In genomic region chr1:166189126-166189525, GRCh38 we compare ENCODE assay signal across 18 cellular contexts. TPM values are rescaled to one million over a fixed set of nuclear protein-coding genes. Genes with fewer than 3 reads are reported as not detected.
DNase-seq lines count a peak whose midpoint lies in the region; ATAC-seq and TF ChIP-seq lines count a peak whose summit lies in the region.
"Had no signal": no experiment of that assay in that cellular context is flagged by ENCODE, and none has a peak within 500 bp of the region (broad histone marks: within the 10 kb centered on the region; RNA-seq: fewer than 3 reads in every experiment).

No MANE protein-coding gene starts in this region.

- H2BK5ac ChIP-seq in H9 (ENCODE audit: insufficient read length, low read length), result no peak overlapping the region
- no peak overlapping the region for H2BK5ac ChIP-seq in neuronal stem cell (ENCODE audit: low read length)

- H4K8ac ChIP-seq in H9 (replicated peaks; ENCODE audit: insufficient read length, low read depth, low read length) (peak overlapping the region; percentile 39), neuronal stem cell (ENCODE audit: low read depth, low read length) (no peak overlapping the region)

- no peaks in the 10 kb centered on the region for H3K36me3 Mint-ChIP-seq in H9 (ENCODE audit: insufficient read depth in 1 of 3, low read depth in 3 of 3)
- H3K36me3 Mint-ChIP-seq: CD14-positive monocyte had no signal

- H3T11ph ChIP-seq in H9 (ENCODE audit: low read length), result no peak overlapping the region

- H3K4me1 Mint-ChIP-seq in H9, result peaks cover 6 to 7% of the 10 kb centered on the region in 2 experiments; a peak in 2 of 4 replicates
- H3K4me1 Mint-ChIP-seq: CD14-positive monocyte had no signal

- no peaks in the 10 kb centered on the region for H3K79me2 ChIP-seq in H9 (ENCODE audit: insufficient read depth, low read length)

- no peak overlapping the region for H3K4me3 Mint-ChIP-seq in H9
- H3K4me3 Mint-ChIP-seq: CD14-positive monocyte; T-helper 1 cell treated with Interleukin-12 subunit alpha and Interleukin-12 subunit beta and Interleukin-4 antibody, amounts not matched to agents 30 μg/mL and 1 μg/mL, for 36 hours had no signal

- no peaks in the 10 kb centered on the region for H3K23me2 ChIP-seq in H9 (ENCODE audit: insufficient read length, low read depth, low read length, poor library complexity, severe bottlenecking)

- no peaks in the 10 kb centered on the region for H3K27me3 ChIP-seq in H9 (ENCODE audit: insufficient read depth, low read length)
- H3K27me3 ChIP-seq in neuronal stem cell (ENCODE audit: control insufficient read depth in 3 of 3, insufficient read depth in 3 of 3, low read depth in 1 of 3, low read length in 3 of 3), result no peaks in the 10 kb centered on the region
- H3K27me3 ChIP-seq: SJCRH30 had no signal

- peak; percentile 54 for DNase-seq in COLO829 (ENCODE audit: low spot score)
- no peak for DNase-seq in H9
- peak; percentile 6 for DNase-seq in SW480 (ENCODE audit: low spot score)
- DNase-seq in kidney tubule cell (ENCODE audit: low spot score), result peak; percentile 19
- DNase-seq in neuronal stem cell (ENCODE audit: low spot score), result no peak
- DNase-seq in NCI-H1417 (lab: John Stamatoyannopoulos, UW), result no peak
- DNase-seq: ACHN, DMS 273 treated with DMSO at 0.1 percent for 48 hours, HCEC 1CT, NCI-H187 treated with DMSO at 0.1 percent for 48 hours, NCI-H2227 treated with DMSO at 0.1 percent for 48 hours, NCI-H524, NCI-H82, SJCRH30 had no signal

- TF ChIP-seq CTCF in H9 (conservative IDR thresholded peaks at IDR 0.05), result no peak

- no peak overlapping the region for H4K5ac ChIP-seq in H9 (ENCODE audit: insufficient read length, low read depth, low read length)

- H2BK120ac ChIP-seq in H9 (ENCODE audit: low read depth, low read length, poor library complexity, severe bottlenecking) (no peak overlapping the region), neuronal stem cell (ENCODE audit: low read depth, low read length) (no peak overlapping the region)

- no peak for ATAC-seq in GM18520 (IDR thresholded peaks at IDR 0.05; ENCODE audit: unreplicated experiment)
- ATAC-seq: GM12878 had no signal

- H3K4ac ChIP-seq in H9 (ENCODE audit: low read depth, low read length) (no peak overlapping the region), neuronal stem cell (ENCODE audit: low read length) (no peak overlapping the region)

- no peaks in the 10 kb centered on the region; the same call in 1 of the 2 replicates for H3K27me3 Mint-ChIP-seq in H9 (ENCODE audit: low read depth)

- H2BK15ac ChIP-seq in H9 (ENCODE audit: low read depth, low read length), result no peak overlapping the region
- no peak overlapping the region for H2BK15ac ChIP-seq in neuronal stem cell (ENCODE audit: low read length)

- H3K23ac ChIP-seq in H9 (ENCODE audit: insufficient read length, low read depth, low read length), result no peak overlapping the region
- H3K23ac ChIP-seq in neuronal stem cell (ENCODE audit: low read depth, low read length, poor library complexity), result no peak overlapping the region

- H4K91ac ChIP-seq in H9 (ENCODE audit: insufficient read length, low read depth, low read length) (no peak overlapping the region), neuronal stem cell (ENCODE audit: low read depth, low read length, poor library complexity) (no peak overlapping the region)

- H3K9ac ChIP-seq in H9 (ENCODE audit: extremely low read depth, insufficient read length, low read length) (no peak overlapping the region), neuronal stem cell (ENCODE audit: low read depth, low read length, poor library complexity) (no peak overlapping the region)

- no peaks in the 10 kb centered on the region for H3K36me3 ChIP-seq in neuronal stem cell (replicated peaks in 1 of 2; ENCODE audit: control insufficient read depth in 2 of 2, insufficient read depth in 2 of 2, low read length in 2 of 2)
- H3K36me3 ChIP-seq: SJCRH30 had no signal

- H2AFZ ChIP-seq in H9 (ENCODE audit: low read length) (no peak overlapping the region), neuronal stem cell (ENCODE audit: low read length) (no peak overlapping the region)

- no peaks in the 10 kb centered on the region for H3K79me1 ChIP-seq in H9 (ENCODE audit: insufficient read depth, low read depth, low read length, poor library complexity, severe bottlenecking)
- H3K79me1 ChIP-seq in neuronal stem cell (ENCODE audit: low read depth, low read length), result no peaks in the 10 kb centered on the region

- H2AK5ac ChIP-seq in H9 (ENCODE audit: insufficient read length, low read length) (no peak overlapping the region), neuronal stem cell (ENCODE audit: low read depth, low read length) (no peak overlapping the region)

- no peak overlapping the region for H3K27ac Mint-ChIP-seq in H9
- H3K27ac Mint-ChIP-seq: CD14-positive monocyte; T-helper 1 cell treated with Interleukin-12 subunit alpha and Interleukin-12 subunit beta and Interleukin-4 antibody, amounts not matched to agents 30 μg/mL and 1 μg/mL, for 36 hours had no signal

- H3K18ac ChIP-seq in H9 (ENCODE audit: insufficient read length, low read depth, low read length) (no peak overlapping the region), neuronal stem cell (ENCODE audit: low read length) (no peak overlapping the region)

- H3K14ac ChIP-seq in H9 (ENCODE audit: insufficient read depth, low read length) (no peak overlapping the region), neuronal stem cell (ENCODE audit: low read length) (no peak overlapping the region)

- H3K4me3 ChIP-seq in neuronal stem cell (ENCODE audit: low read length in 2 of 2), result no peak overlapping the region
- H3K4me3 ChIP-seq: GM12878, SJCRH30 had no signal

- H3K4me1 ChIP-seq in H9 (ENCODE audit: insufficient read depth, low read length) (no peaks in the 10 kb centered on the region; the same call in 1 of the 2 replicates), neuronal stem cell (ENCODE audit: control insufficient read depth in 2 of 2, insufficient read depth in 1 of 2, low read depth in 1 of 2, low read length in 2 of 2) (peaks cover 0 to 5% of the 10 kb centered on the region in 2 donors)
- H3K4me1 ChIP-seq: SJCRH30 had no signal

- no peak overlapping the region for H3K56ac ChIP-seq in H9 (ENCODE audit: insufficient read length, low read depth, low read length)

- H3K9me3 Mint-ChIP-seq in H9, result no peaks in the 10 kb centered on the region
- H3K9me3 Mint-ChIP-seq: T-helper 1 cell treated with Interleukin-12 subunit alpha and Interleukin-12 subunit beta and Interleukin-4 antibody, amounts not matched to agents 30 μg/mL and 1 μg/mL, for 36 hours had no signal

- H3K4me2 ChIP-seq in H9 (ENCODE audit: insufficient read depth, insufficient read length, low read length) (no peak overlapping the region), neuronal stem cell (ENCODE audit: insufficient read depth, low read length, poor library complexity, severe bottlenecking) (no peak overlapping the region)

- no peaks in the 10 kb centered on the region for H4K20me1 ChIP-seq in H9 (ENCODE audit: control insufficient read depth, insufficient read depth, insufficient read length)

- no peak overlapping the region for H2BK20ac ChIP-seq in H9 (ENCODE audit: low read depth, low read length, poor library complexity, severe bottlenecking)

- H3K27ac ChIP-seq in H9 (ENCODE audit: insufficient read length, low read depth, low read length) (no peak overlapping the region), neuronal stem cell (replicated peaks; ENCODE audit: low read length) (no peak overlapping the region)
- H3K27ac ChIP-seq: SJCRH30 had no signal

- no CpG with 5 or more reads among the region's 2 CpGs for WGBS in H9 (ENCODE audit: extremely low coverage, insufficient read length, low lambda C conversion rate)
- no CpG with 5 or more reads among the region's 2 CpGs for WGBS in neuronal stem cell (ENCODE audit: extremely low coverage in 2 of 2, insufficient read length in 2 of 2, insufficient replicate concordance in 1 of 2), 2 donors

- H3K9me3 ChIP-seq in H9 (ENCODE audit: control insufficient read depth, low read depth, low read length) (no peaks in the 10 kb centered on the region), neuronal stem cell (replicated peaks in 1 of 2; ENCODE audit: control insufficient read depth in 2 of 2, insufficient read depth in 1 of 2, low read depth in 1 of 2, low read length in 2 of 2) (no peaks in the 10 kb centered on the region)
- H3K9me3 ChIP-seq: SJCRH30 had no signal

- H2BK12ac ChIP-seq in H9 (ENCODE audit: insufficient read length, low read depth, low read length), result no peak overlapping the region
- no peak overlapping the region for H2BK12ac ChIP-seq in neuronal stem cell (ENCODE audit: low read length)

RNA-seq across cellular contexts. Expression of gene FAM78B, which starts 22.3 kb away (rescaled TPM):
- total RNA-seq in H9 (2021), result 1.6 and 2.3 TPM in 2 replicates
- 0.21 TPM for polyA plus RNA-seq in neuronal stem cell (2013, experiment 1 of 2)
- 0.17 TPM for polyA plus RNA-seq in neuronal stem cell (2013, experiment 2 of 2)
- polyA plus RNA-seq: CD14-positive monocyte had no signal

Comparison
In these comparisons a context has a peak if more than half of its experiments do, and no peak if none do; other contexts are left out.
1. DNase-seq: peak in COLO829 (single experiment), SW480 (single experiment) and kidney tubule cell (single experiment); none in H9 (single experiment), neuronal stem cell (single experiment) and NCI-H1417 (0 of 3).